Comparison of ENCODE assay signal across 14 cellular contexts in the genomic region with DNA sequence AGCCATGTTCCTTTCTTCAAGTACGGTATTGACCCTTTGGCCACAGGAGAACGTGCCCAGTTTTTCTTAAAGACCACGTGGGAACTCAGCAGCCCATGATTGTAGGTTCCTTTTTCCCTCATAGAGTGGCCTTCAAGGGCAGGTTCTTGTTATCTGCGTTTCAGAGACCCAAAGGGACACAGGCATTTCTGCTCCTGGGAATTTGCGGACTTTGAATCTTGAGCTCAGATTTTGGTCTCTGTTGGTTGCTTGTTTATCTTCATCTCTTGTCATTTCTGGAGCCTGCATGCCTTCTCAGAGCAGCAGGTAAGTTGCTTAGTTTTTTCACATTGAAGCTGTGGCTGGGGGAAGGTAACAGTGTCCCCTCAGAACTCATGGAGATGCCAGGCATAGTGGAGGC. TPM values are rescaled to one million over a fixed set of nuclear protein-coding genes. Genes with fewer than 3 reads are reported as not detected.
A peak's percentile ranks its signal among the peaks of the same experiment; 100 is the strongest.
DNase-seq lines count a peak whose midpoint lies in the region; ATAC-seq and TF ChIP-seq lines count a peak whose summit lies in the region.
"Had no signal": no experiment of that assay in that cellular context is flagged by ENCODE, and none has a peak within 500 bp of the region (broad histone marks: within the 10 kb centered on the region; RNA-seq: fewer than 3 reads in every experiment).

No MANE protein-coding gene starts in this region.

- BruUV-seq in Panc1 (replicated peaks; lab: Mats Ljungman, UMichigan): no TSS peak

- no peak for DNase-seq in T-helper 2 cell treated with Interferon-gamma antibody and Interleukin-4, amounts not matched to agents 5 μg/mL and 100 μg/mL, for 36 hours (ENCODE audit: low spot score)
- no peak for DNase-seq in T-helper 2 cell
- no peak for DNase-seq in Panc1 (ENCODE audit: low read depth, low spot score)
- no peak for DNase-seq in endothelial cell (ENCODE audit: low spot score)
- no peak for DNase-seq in stimulated activated effector memory CD8-positive, alpha-beta T cell treated with anti-CD3 and anti-CD28 coated beads, Interleukin-12 subunit alpha, Interleukin-12 subunit beta, amount 100 ng/mL, for 72 hours (ENCODE audit: low spot score in 2 of 2)
- DNase-seq: adrenal gland; left ventricle myocardium inferior; NCI-H526; Right ventricle myocardium superior; stimulated activated CD4-positive, alpha-beta T cell treated with anti-CD3 and anti-CD28 coated beads, Interleukin-2, amount 100 ng/mL, for 48 hours had no signal

- POLR2A ChIA-PET in Panc1 (lab: Charles Lee): no interaction called here

- H3K27ac ChIP-seq in Panc1 (ENCODE audit: low read length): 0 out of 2 replicates have a peak overlapping the region, but pooled peaks have one; percentile 2
- H3K27ac ChIP-seq: left ventricle myocardium inferior, parathyroid adenoma had no signal

- intact Hi-C loops in Panc1 (cut with micrococcal nuclease; ENCODE audit: unreplicated experiment): no loop called here

- H3K4me3 Mint-ChIP-seq in T-helper 2 cell treated with Interferon-gamma antibody and Interleukin-4, amounts not matched to agents 5 μg/mL and 100 μg/mL, for 36 hours: peak overlapping the region; percentile 66
- H3K4me3 Mint-ChIP-seq in endothelial cell (ENCODE audit: unreplicated experiment): peak overlapping the region; percentile 59
- peak overlapping the region; percentile 64 for H3K4me3 Mint-ChIP-seq in stimulated activated effector memory CD8-positive, alpha-beta T cell treated with anti-CD3 and anti-CD28 coated beads, Interleukin-12 subunit alpha, Interleukin-12 subunit beta, amount 100 ng/mL, for 72 hours

- peak overlapping the region; percentile 78 for H3K27ac Mint-ChIP-seq in T-helper 2 cell treated with Interferon-gamma antibody and Interleukin-4, amounts not matched to agents 5 μg/mL and 100 μg/mL, for 36 hours
- H3K27ac Mint-ChIP-seq in endothelial cell (ENCODE audit: unreplicated experiment): no peak overlapping the region
- peak overlapping the region; percentile 85 for H3K27ac Mint-ChIP-seq in stimulated activated effector memory CD8-positive, alpha-beta T cell treated with anti-CD3 and anti-CD28 coated beads, Interleukin-12 subunit alpha, Interleukin-12 subunit beta, amount 100 ng/mL, for 72 hours

- ATAC-seq in Panc1: no peak
- peak; percentile 19 for ATAC-seq in stimulated activated effector memory CD8-positive, alpha-beta T cell treated with anti-CD3 and anti-CD28 coated beads, Interleukin-12 subunit alpha, Interleukin-12 subunit beta, amount 100 ng/mL, for 72 hours
- ATAC-seq in HG02938 (IDR thresholded peaks at IDR 0.05; ENCODE audit: unreplicated experiment): no peak
- ATAC-seq in HG03571 (IDR thresholded peaks at IDR 0.05; ENCODE audit: unreplicated experiment): no peak
- no peak for ATAC-seq in GM18511 (IDR thresholded peaks at IDR 0.05; ENCODE audit: unreplicated experiment)

- H3K4me1 Mint-ChIP-seq in T-helper 2 cell treated with Interferon-gamma antibody and Interleukin-4, amounts not matched to agents 5 μg/mL and 100 μg/mL, for 36 hours (ENCODE audit: low read depth): peaks cover 52% of the 10 kb centered on the region
- peaks cover 36% of the 10 kb centered on the region for H3K4me1 Mint-ChIP-seq in endothelial cell (ENCODE audit: unreplicated experiment)
- peaks cover 55% of the 10 kb centered on the region for H3K4me1 Mint-ChIP-seq in stimulated activated effector memory CD8-positive, alpha-beta T cell treated with anti-CD3 and anti-CD28 coated beads, Interleukin-12 subunit alpha, Interleukin-12 subunit beta, amount 100 ng/mL, for 72 hours

- H3K9me3 Mint-ChIP-seq in T-helper 2 cell treated with Interferon-gamma antibody and Interleukin-4, amounts not matched to agents 5 μg/mL and 100 μg/mL, for 36 hours: no peaks in the 10 kb centered on the region
- no peaks in the 10 kb centered on the region for H3K9me3 Mint-ChIP-seq in endothelial cell (ENCODE audit: unreplicated experiment)
- no peaks in the 10 kb centered on the region for H3K9me3 Mint-ChIP-seq in stimulated activated effector memory CD8-positive, alpha-beta T cell treated with anti-CD3 and anti-CD28 coated beads, Interleukin-12 subunit alpha, Interleukin-12 subunit beta, amount 100 ng/mL, for 72 hours

- H3K36me3 ChIP-seq in Panc1 (ENCODE audit: control insufficient read depth, insufficient read depth, low read length): no peaks in the 10 kb centered on the region; the same call in 1 of the 2 replicates
- H3K36me3 ChIP-seq: adrenal gland had no signal

- no peak overlapping the region for H3K4me3 ChIP-seq in Panc1 (ENCODE audit: low read depth in 2 of 2, low read length in 2 of 2)
- H3K4me3 ChIP-seq: adrenal gland, left ventricle myocardium inferior had no signal

- no peaks in the 10 kb centered on the region for H3K4me1 ChIP-seq in Panc1 (ENCODE audit: control insufficient read depth, insufficient read depth, low read length)

- CTCF ChIA-PET in Panc1 (lab: Charles Lee): no interaction called here

- H3K27me3 Mint-ChIP-seq in T-helper 2 cell treated with Interferon-gamma antibody and Interleukin-4, amounts not matched to agents 5 μg/mL and 100 μg/mL, for 36 hours (ENCODE audit: low read depth): no peaks in the 10 kb centered on the region
- peaks cover 2% of the 10 kb centered on the region for H3K27me3 Mint-ChIP-seq in endothelial cell (ENCODE audit: unreplicated experiment)

- H3K36me3 Mint-ChIP-seq in T-helper 2 cell treated with Interferon-gamma antibody and Interleukin-4, amounts not matched to agents 5 μg/mL and 100 μg/mL, for 36 hours (ENCODE audit: low read depth): peaks cover 32% of the 10 kb centered on the region
- peaks cover 9% of the 10 kb centered on the region for H3K36me3 Mint-ChIP-seq in endothelial cell (ENCODE audit: low read depth, unreplicated experiment)
- H3K36me3 Mint-ChIP-seq in stimulated activated effector memory CD8-positive, alpha-beta T cell treated with anti-CD3 and anti-CD28 coated beads, Interleukin-12 subunit alpha, Interleukin-12 subunit beta, amount 100 ng/mL, for 72 hours: peaks cover 64% of the 10 kb centered on the region

- TF ChIP-seq CTCF in Panc1 (IDR thresholded peaks at IDR 0.05) (no peak), endothelial cell (IDR thresholded peaks at IDR 0.05; ENCODE audit: unreplicated experiment) (no peak)

- no peaks in the 10 kb centered on the region for H3K27me3 ChIP-seq in Panc1 (ENCODE audit: control insufficient read depth, insufficient read depth, low read length)
- H3K27me3 ChIP-seq: adrenal gland had no signal

- H3K9me3 ChIP-seq in Panc1 (ENCODE audit: control insufficient read depth, insufficient read depth, low read depth, low read length): no peaks in the 10 kb centered on the region
- H3K9me3 ChIP-seq: adrenal gland, left ventricle myocardium inferior had no signal

- in situ Hi-C loops in Panc1 (cut with HindIII; ENCODE audit: low pct_unique_long_range_greater_than_20kb, low sequenced_read_pairs): no loop called here

RNA-seq across cellular contexts. Expression of a gene that starts 12.0 kb away (rescaled TPM):
- total RNA-seq in Panc1 (2021; ENCODE audit: unreplicated experiment) (41.1 TPM), endothelial cell (ENCODE audit: unreplicated experiment) (42.6 TPM)
- polyA plus RNA-seq in Panc1 (2012; ENCODE audit: insufficient read length): 28.8 TPM

RNA-seq across cellular contexts. Expression of a gene that starts 37.7 kb away (rescaled TPM):
- total RNA-seq in Panc1 (2021; ENCODE audit: unreplicated experiment) (59.1 TPM), endothelial cell (ENCODE audit: unreplicated experiment) (55.3 TPM)
- 69.5 TPM for polyA plus RNA-seq in Panc1 (2012; ENCODE audit: insufficient read length)
